Comparison of ENCODE assay signal across 24 cellular contexts in genomic region chr6:150316936-150317335, GRCh38. TPM values are rescaled to one million over a fixed set of nuclear protein-coding genes. Genes with fewer than 3 reads are reported as not detected.
A peak's percentile ranks its signal among the peaks of the same experiment; 100 is the strongest.
DNase-seq lines count a peak whose midpoint lies in the region; FAIRE-seq and TF ChIP-seq lines count a peak whose summit lies in the region.
"Had no signal": no experiment of that assay in that cellular context is flagged by ENCODE, and none has a peak within 500 bp of the region (broad histone marks: within the 10 kb centered on the region; RNA-seq: fewer than 3 reads in every experiment).

No MANE protein-coding gene starts in this region.

- H3K27me3 Mint-ChIP-seq in H9 (ENCODE audit: low read depth) (peaks cover 2% of the 10 kb centered on the region), astrocyte (ENCODE audit: low read depth, unreplicated experiment) (peaks cover 45% of the 10 kb centered on the region)
- H3K27me3 Mint-ChIP-seq: CD4-positive, alpha-beta T cell had no signal

- H3K9me3 ChIP-seq in BLaER1 (peaks cover 15% of the 10 kb centered on the region), H9 (ENCODE audit: control insufficient read depth, low read depth, low read length) (no peaks in the 10 kb centered on the region), astrocyte (ENCODE audit: insufficient read depth, low read depth, low read length) (no peaks in the 10 kb centered on the region), breast epithelium (no peaks in the 10 kb centered on the region)
- H3K9me3 ChIP-seq: A549, Caco-2 had no signal

- H2AFZ ChIP-seq in H9 (ENCODE audit: low read length) = no peak overlapping the region
- no peak overlapping the region for H2AFZ ChIP-seq in astrocyte (ENCODE audit: low read depth, low read length)

- no peak for FAIRE-seq in astrocyte (lab: Jason Lieb, UNC)
- FAIRE-seq: A549, D721Med, G401.6, GM12891, GM19239 had no signal

- no peak overlapping the region for H4K8ac ChIP-seq in H9 (replicated peaks; ENCODE audit: insufficient read length, low read depth, low read length)

- H3K27ac Mint-ChIP-seq in H9 = no peak overlapping the region; a peak in 1 of 7 replicates
- H3K27ac Mint-ChIP-seq in astrocyte (ENCODE audit: unreplicated experiment) = peak overlapping the region; percentile 66
- H3K27ac Mint-ChIP-seq: B cell; CD4-positive, alpha-beta T cell; CD8-positive, alpha-beta T cell had no signal

- H3K23ac ChIP-seq in H9 (ENCODE audit: insufficient read length, low read depth, low read length) = no peak overlapping the region

- no peak overlapping the region for H3K27ac ChIP-seq in BLaER1
- H3K27ac ChIP-seq in H9 (ENCODE audit: insufficient read length, low read depth, low read length) = no peak overlapping the region
- no peak overlapping the region for H3K27ac ChIP-seq in astrocyte (ENCODE audit: low read depth, low read length)
- no peak overlapping the region for H3K27ac ChIP-seq in breast epithelium
- H3K27ac ChIP-seq: 22Rv1, C4-2B had no signal

- no peaks in the 10 kb centered on the region for H4K20me1 ChIP-seq in BLaER1
- no peaks in the 10 kb centered on the region for H4K20me1 ChIP-seq in H9 (ENCODE audit: control insufficient read depth, insufficient read depth, insufficient read length)
- no peaks in the 10 kb centered on the region for H4K20me1 ChIP-seq in astrocyte (ENCODE audit: insufficient read depth, low read length)

- WGBS in H9 (ENCODE audit: extremely low coverage, insufficient read length, low lambda C conversion rate) = no CpG with 5 or more reads among the region's 5 CpGs

- H3K4me3 Mint-ChIP-seq in H9 (no peak overlapping the region), astrocyte (ENCODE audit: unreplicated experiment) (no peak overlapping the region)
- H3K4me3 Mint-ChIP-seq: B cell; CD4-positive, alpha-beta T cell; CD8-positive, alpha-beta T cell had no signal

- H3K56ac ChIP-seq in H9 (ENCODE audit: insufficient read length, low read depth, low read length) = no peak overlapping the region

- peaks cover 10 to 18% of the 10 kb centered on the region in 2 experiments for H3K4me1 Mint-ChIP-seq in H9
- H3K4me1 Mint-ChIP-seq in astrocyte (ENCODE audit: low read depth, unreplicated experiment) = peaks cover 2% of the 10 kb centered on the region
- H3K4me1 Mint-ChIP-seq: B cell had no signal

- H3K4me1 ChIP-seq in BLaER1 (peaks cover 42% of the 10 kb centered on the region), H9 (ENCODE audit: insufficient read depth, low read length) (no peaks in the 10 kb centered on the region), astrocyte (ENCODE audit: insufficient read depth, low read length) (no peaks in the 10 kb centered on the region), breast epithelium (no peaks in the 10 kb centered on the region)
- H3K4me1 ChIP-seq: A549, Caco-2 had no signal

- H3K4me3 ChIP-seq in BLaER1 (no peak overlapping the region), astrocyte (ENCODE audit: insufficient read depth, low read depth, low read length) (no peak overlapping the region), breast epithelium (no peak overlapping the region)
- H3K4me3 ChIP-seq: A549 had no signal

- H3T11ph ChIP-seq in H9 (ENCODE audit: low read length) = no peak overlapping the region

- H3K23me2 ChIP-seq in H9 (ENCODE audit: insufficient read length, low read depth, low read length, poor library complexity, severe bottlenecking) = peaks cover 6% of the 10 kb centered on the region

- H3K79me2 ChIP-seq in H9 (ENCODE audit: insufficient read depth, low read length) (no peaks in the 10 kb centered on the region), astrocyte (ENCODE audit: insufficient read depth, low read length) (no peaks in the 10 kb centered on the region)

- H2BK15ac ChIP-seq in H9 (ENCODE audit: low read depth, low read length) = no peak overlapping the region

- H3K9ac ChIP-seq in BLaER1 (no peak overlapping the region), H9 (ENCODE audit: extremely low read depth, insufficient read length, low read length) (no peak overlapping the region), astrocyte (ENCODE audit: low read length) (no peak overlapping the region)

- TF ChIP-seq POLR2A in breast epithelium (IDR thresholded peaks at IDR 0.05) = no peak

- no peak overlapping the region for H3K18ac ChIP-seq in H9 (ENCODE audit: insufficient read length, low read depth, low read length)

- H2BK20ac ChIP-seq in H9 (ENCODE audit: low read depth, low read length, poor library complexity, severe bottlenecking) = peak overlapping the region; percentile 64

- no peaks in the 10 kb centered on the region for H3K27me3 ChIP-seq in BLaER1
- no peaks in the 10 kb centered on the region for H3K27me3 ChIP-seq in H9 (ENCODE audit: insufficient read depth, low read length)
- H3K27me3 ChIP-seq in astrocyte (ENCODE audit: insufficient read depth, low read length) = peaks cover 2% of the 10 kb centered on the region
- no peaks in the 10 kb centered on the region for H3K27me3 ChIP-seq in breast epithelium

- H3K4ac ChIP-seq in H9 (ENCODE audit: low read depth, low read length) = no peak overlapping the region

- no peak overlapping the region for H4K91ac ChIP-seq in H9 (ENCODE audit: insufficient read length, low read depth, low read length)

- H2AK5ac ChIP-seq in H9 (ENCODE audit: insufficient read length, low read length) = no peak overlapping the region

- H3K9me3 Mint-ChIP-seq in H9 = no peaks in the 10 kb centered on the region
- peaks cover 6% of the 10 kb centered on the region for H3K9me3 Mint-ChIP-seq in astrocyte (ENCODE audit: unreplicated experiment)
- H3K9me3 Mint-ChIP-seq: CD4-positive, alpha-beta T cell; CD8-positive, alpha-beta T cell had no signal

- H3K79me1 ChIP-seq in H9 (ENCODE audit: insufficient read depth, low read depth, low read length, poor library complexity, severe bottlenecking) = no peaks in the 10 kb centered on the region

- H3K36me3 ChIP-seq in BLaER1 (no peaks in the 10 kb centered on the region), astrocyte (ENCODE audit: insufficient read depth, low read length) (no peaks in the 10 kb centered on the region), breast epithelium (no peaks in the 10 kb centered on the region)

- no peak overlapping the region for H2BK5ac ChIP-seq in H9 (ENCODE audit: insufficient read length, low read length)

- intact Hi-C loops in breast epithelium (cut with DNase I; ENCODE audit: low total_unique reads) = no loop called here

- TF ChIP-seq CTCF in H9 (conservative IDR thresholded peaks at IDR 0.05) = no peak
- no peak for TF ChIP-seq CTCF in astrocyte (IDR thresholded peaks at IDR 0.05; ENCODE audit: insufficient read depth, low read depth, low read length)
- no peak for TF ChIP-seq CTCF in breast epithelium (IDR thresholded peaks at IDR 0.05)

- peak overlapping the region; percentile 7; the same call in 1 of the 2 replicates for H3K4me2 ChIP-seq in BLaER1
- H3K4me2 ChIP-seq in H9 (ENCODE audit: insufficient read depth, insufficient read length, low read length) = no peak overlapping the region
- H3K4me2 ChIP-seq in astrocyte (ENCODE audit: low read length) = no peak overlapping the region
- H3K4me2 ChIP-seq: A549 had no signal

- no peak overlapping the region for H2BK12ac ChIP-seq in H9 (ENCODE audit: insufficient read length, low read depth, low read length)

- no peak overlapping the region for H3K14ac ChIP-seq in H9 (ENCODE audit: insufficient read depth, low read length)

- no peak overlapping the region for H4K5ac ChIP-seq in H9 (ENCODE audit: insufficient read length, low read depth, low read length)

- no peak overlapping the region for H2BK120ac ChIP-seq in H9 (ENCODE audit: low read depth, low read length, poor library complexity, severe bottlenecking)

- H3K36me3 Mint-ChIP-seq in H9 (ENCODE audit: insufficient read depth in 1 of 3, low read depth in 3 of 3) (no peaks in the 10 kb centered on the region; a peak in 1 of 7 replicates), astrocyte (ENCODE audit: low read depth, unreplicated experiment) (peaks cover 2% of the 10 kb centered on the region)
- H3K36me3 Mint-ChIP-seq: CD8-positive, alpha-beta T cell had no signal

- DNase-seq in NCI-H2171 treated with DMSO at 0.1 percent for 48 hours (lab: John Stamatoyannopoulos, UW) (peak; percentile 42), NCI-H2171 (lab: John Stamatoyannopoulos, UW) (no peak), H9 (no peak), astrocyte (ENCODE audit: low read depth) (no peak), breast epithelium (ENCODE audit: low spot score in 2 of 2) (no peak), SHP77 treated with DMSO at 0.1 percent for 48 hours (lab: John Stamatoyannopoulos, UW) (no peak)
- no peak for DNase-seq in activated CD4-positive, alpha-beta T cell treated with anti-CD3 and anti-CD28 coated beads, Interleukin-2, amount 50 U/mL, for 48 hours
- DNase-seq: AML-193; Caco-2; Calu3; CD4-positive, alpha-beta T cell; CD8-positive, alpha-beta T cell; DMS79 treated with DMSO at 0.1 percent for 48 hours; GF-D8 had no signal

RNA-seq across cellular contexts. Expression of gene IYD, which starts 51.9 kb away (rescaled TPM):
- total RNA-seq in H9 (2021) (not detected in 2 replicates), astrocyte (not detected in 2 replicates), breast epithelium (under 1 TPM in 2 of 3 donors, not detected in 1; 0.29 to 0.33 TPM)
- total RNA-seq: A172; B cell; CD4-positive, alpha-beta T cell; CD8-positive, alpha-beta T cell had no signal
